Comparison of ENCODE assay signal across 8 cellular contexts in the genomic region with DNA sequence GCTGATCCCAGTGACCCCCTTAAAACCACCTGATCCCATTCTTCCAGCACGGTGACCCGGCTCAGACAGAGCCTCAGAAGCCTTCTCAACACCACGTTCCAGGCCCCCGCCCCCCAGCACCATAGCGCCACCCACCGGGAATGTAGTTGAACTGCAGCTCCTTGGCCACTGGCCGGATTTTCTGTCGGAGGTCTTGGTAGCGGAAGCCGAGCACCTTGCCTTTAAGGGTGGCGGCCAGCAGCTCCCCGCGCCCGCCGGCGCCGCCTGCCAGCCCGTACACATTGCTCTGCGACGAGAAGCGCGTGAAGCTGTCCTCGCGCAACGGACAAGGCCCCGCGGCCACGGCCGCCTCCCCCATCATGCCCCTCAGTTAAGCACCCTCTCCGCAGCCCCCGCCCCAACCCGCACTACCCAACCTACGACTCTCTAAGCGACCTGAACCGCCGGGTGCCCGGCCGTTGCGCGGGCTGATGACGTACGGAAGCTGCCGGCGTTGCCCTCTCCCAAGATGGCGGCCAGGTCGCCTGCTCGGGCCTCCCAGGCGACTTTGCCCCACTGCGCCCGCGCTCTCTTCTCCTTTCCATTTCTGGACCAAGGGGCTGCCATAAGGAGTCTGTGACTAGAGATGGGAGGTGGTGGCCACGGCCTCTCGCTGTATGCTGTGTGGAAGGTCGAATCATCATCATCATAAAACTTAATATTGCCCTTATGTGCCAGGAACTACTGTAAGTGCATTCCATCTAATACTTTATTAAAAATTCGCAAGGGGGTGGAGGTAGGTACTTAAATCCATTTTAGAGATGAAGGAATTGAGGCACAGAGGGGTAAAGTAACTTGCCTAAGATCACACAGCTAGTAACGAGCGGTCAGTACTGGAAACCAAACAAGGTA. TPM values are rescaled to one million over a fixed set of nuclear protein-coding genes. Genes with fewer than 3 reads are reported as not detected.
DNase-seq lines count a peak whose midpoint lies in the region; ATAC-seq lines count a peak whose summit lies in the region.

A gene (minus strand): TSS at position 420 of the 891 bp plus-strand sequence. CDS start 59 bp downstream, at position 361.

- ATAC-seq in GM19463 (IDR thresholded peaks at IDR 0.05; ENCODE audit: unreplicated experiment) (peak; percentile 73), memory B cell (ENCODE audit: low read depth) (peak; percentile 92)

- intact Hi-C loops in CD4-positive, alpha-beta memory T cell (cut with micrococcal nuclease), result loop anchor here (1.0 to 5.0 kb wide), 6 partner anchors 31 to 1597 kb away; a partner anchor contains a TSS

- CTCF ChIA-PET in CD4-positive, alpha-beta memory T cell (lab: Charles Lee; ENCODE audit: partially characterized antibody), result interaction anchor here (0.6 to 3.0 kb wide), 15 partner anchors 9 to 872 kb away, joined by 3 to 16 read pairs (median 4); a partner anchor contains a TSS

- peaks cover 0 to 3% (median 0%) of the 10 kb centered on the region in 8 donors for H3K9me3 Mint-ChIP-seq in CD4-positive, alpha-beta memory T cell
- no peaks in the 10 kb centered on the region for H3K9me3 Mint-ChIP-seq in memory B cell

- H3K36me3 Mint-ChIP-seq in CD4-positive, alpha-beta memory T cell, result peaks cover 0 to 9% of the 10 kb centered on the region in 2 donors
- H3K36me3 Mint-ChIP-seq in memory B cell, result peaks cover 2% of the 10 kb centered on the region

- H3K4me3 ChIP-seq in CD4-positive, alpha-beta memory T cell (ENCODE audit: low read length in 2 of 2), result peak within 1 kb of the TSS; percentile 44 to 72
- peak within 1 kb of the TSS; percentile 71 for H3K4me3 ChIP-seq in effector memory CD4-positive, alpha-beta T cell (ENCODE audit: insufficient read depth, low read depth, low read length, poor library complexity, severe bottlenecking)

- H3K27me3 Mint-ChIP-seq in CD4-positive, alpha-beta memory T cell, result no peaks in the 10 kb centered on the region
- no peaks in the 10 kb centered on the region for H3K27me3 Mint-ChIP-seq in memory B cell

- DNase-seq in CD4-positive, alpha-beta memory T cell, result peak; percentile 87 to 92 (median 90)
- DNase-seq in HT1080 (ENCODE audit: low read depth) (peak; percentile 86), NK-92 (lab: John Stamatoyannopoulos, UW; ENCODE audit: unreplicated experiment) (peak; percentile 31), memory B cell (ENCODE audit: low spot score in 2 of 2) (peak; percentile 88 to 94)
- DNase-seq in activated CD8-positive, alpha-beta memory T cell treated with anti-CD3 and anti-CD28 coated beads for 24 hours, result peak; percentile 97
- peak; percentile 69 to 82 (median 81) for DNase-seq in effector memory CD4-positive, alpha-beta T cell
- DNase-seq in stimulated activated CD4-positive, alpha-beta T cell treated with anti-CD3 and anti-CD28 coated beads, TNF-alpha, amount 100 ng/mL, for 48 hours (ENCODE audit: low read depth in 3 of 3), result peak; percentile 83 to 86 (median 86)

- H3K36me3 ChIP-seq in CD4-positive, alpha-beta memory T cell (ENCODE audit: insufficient read depth, low read length), result peaks cover 2% of the 10 kb centered on the region
- peaks cover 12% of the 10 kb centered on the region for H3K36me3 ChIP-seq in effector memory CD4-positive, alpha-beta T cell (ENCODE audit: control insufficient read depth, insufficient read depth, low read length)

- peak within 1 kb of the TSS; percentile 86 for H3K27ac ChIP-seq in CD4-positive, alpha-beta memory T cell (ENCODE audit: low read depth, low read length)
- H3K27ac ChIP-seq in effector memory CD4-positive, alpha-beta T cell (ENCODE audit: insufficient read depth, low read length, poor library complexity, severe bottlenecking), result peak within 1 kb of the TSS; percentile 82

- H3K4me1 Mint-ChIP-seq in CD4-positive, alpha-beta memory T cell, result peaks cover 16 to 42% (median 22%) of the 10 kb centered on the region in 4 donors
- peaks cover 17% of the 10 kb centered on the region for H3K4me1 Mint-ChIP-seq in memory B cell

- H3K9me3 ChIP-seq in CD4-positive, alpha-beta memory T cell (ENCODE audit: control insufficient read depth in 1 of 2, low read length in 2 of 2), result no peaks in the 10 kb centered on the region
- no peaks in the 10 kb centered on the region for H3K9me3 ChIP-seq in effector memory CD4-positive, alpha-beta T cell (ENCODE audit: control insufficient read depth, low read length)

- H3K27ac Mint-ChIP-seq in CD4-positive, alpha-beta memory T cell, result peak within 1 kb of the TSS; percentile 96 to 100 (median 99)
- peak within 1 kb of the TSS; percentile 92 for H3K27ac Mint-ChIP-seq in memory B cell

- no peaks in the 10 kb centered on the region for H3K27me3 ChIP-seq in CD4-positive, alpha-beta memory T cell (ENCODE audit: insufficient read depth, low read length)
- H3K27me3 ChIP-seq in effector memory CD4-positive, alpha-beta T cell (replicated peaks; ENCODE audit: control insufficient read depth, insufficient read depth, low read length, poor library complexity, severe bottlenecking), result no peaks in the 10 kb centered on the region

- POLR2A ChIA-PET in CD4-positive, alpha-beta memory T cell (lab: Charles Lee; ENCODE audit: partially characterized antibody), result interaction anchor here (0.5 to 3.0 kb wide), 22 partner anchors 9 to 1598 kb away, joined by 3 to 15 read pairs (median 4); a partner anchor contains a TSS

- H3K4me1 ChIP-seq in CD4-positive, alpha-beta memory T cell (ENCODE audit: insufficient read depth, low read length), result peaks cover 21% of the 10 kb centered on the region
- peaks cover 5% of the 10 kb centered on the region for H3K4me1 ChIP-seq in effector memory CD4-positive, alpha-beta T cell (ENCODE audit: control insufficient read depth, insufficient read depth, low read length, poor library complexity, severe bottlenecking)

- H3K4me3 Mint-ChIP-seq in CD4-positive, alpha-beta memory T cell, result peak within 1 kb of the TSS; percentile 91 to 100 (median 98)
- peak within 1 kb of the TSS; percentile 93 for H3K4me3 Mint-ChIP-seq in memory B cell

RNA-seq across cellular contexts. Expression of the gene that starts here (rescaled TPM):
- total RNA-seq in CD4-positive, alpha-beta memory T cell, result 1 to 10 TPM; 4.0 to 4.3 TPM
- polyA plus RNA-seq in CD4-positive, alpha-beta memory T cell, result 10 to 100 TPM in 1 of 2 donors, 1 to 10 TPM in 1; 4.8 to 10.6 TPM
- total RNA-seq in HT1080 (2014; rRNA removed; shearing (Covaris generic)), result 8.3 and 20.9 TPM in 2 replicates
- 10.0 and 14.1 TPM in 2 replicates for polyA plus RNA-seq in HT1080 (2015; cell fraction: cytosol; rRNA removed)
- polyA plus RNA-seq in HT1080 (2015; cell fraction: nucleus; rRNA removed), result 21.4 and 21.7 TPM in 2 replicates

Comparison
In these comparisons a context has a peak if more than half of its experiments do, and no peak if none do; other contexts are left out.
1. Peak in every context shown above with its lines: DNase-seq, ATAC-seq, H3K4me3 ChIP-seq and H3K27ac ChIP-seq.
2. DNase-seq: peak in every context shown above with its lines; median percentile 97 in activated CD8-positive, alpha-beta memory T cell treated with anti-CD3 and anti-CD28 coated beads for 24 hours; 91 in memory B cell; 90 in CD4-positive, alpha-beta memory T cell; 86 in HT1080; 86 in stimulated activated CD4-positive, alpha-beta T cell treated with anti-CD3 and anti-CD28 coated beads, TNF-alpha, amount 100 ng/mL, for 48 hours; 81 in effector memory CD4-positive, alpha-beta T cell; 31 in NK-92.